ENCODE assay signal across 13 cellular contexts in the genomic region with DNA sequence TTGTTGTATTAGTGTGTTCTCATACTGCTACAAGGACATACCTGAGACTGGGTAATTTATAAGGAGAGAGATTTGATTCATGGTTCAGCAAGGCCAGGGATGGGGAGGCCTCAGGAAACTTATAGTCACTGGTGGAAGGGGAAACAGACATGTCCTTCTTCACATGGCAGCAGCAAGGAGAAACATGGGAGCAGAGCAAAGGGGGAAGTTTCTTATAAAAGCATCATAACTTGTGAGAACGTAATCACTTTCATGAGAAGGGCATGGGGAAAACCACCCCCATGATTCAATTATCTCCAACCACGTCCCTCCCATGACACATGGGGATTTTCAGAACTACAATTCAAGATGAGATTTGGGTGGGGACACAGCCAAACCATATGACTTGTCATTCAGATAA.
DNase-seq lines count a peak whose midpoint lies in the region; ATAC-seq, FAIRE-seq and TF ChIP-seq lines count a peak whose summit lies in the region.
"Had no signal": no experiment of that assay in that cellular context is flagged by ENCODE, and none has a peak within 500 bp of the region (broad histone marks: within the 10 kb centered on the region; RNA-seq: fewer than 3 reads in every experiment).

No MANE protein-coding gene starts in this region.

- peak; percentile 62 to 63 for ATAC-seq in activated T-cell treated with anti-CD3 and anti-CD28 coated beads, Interleukin-2, amount 50 U/mL, for 4 hours
- no peak for ATAC-seq in stimulated activated naive CD8-positive, alpha-beta T cell treated with anti-CD3 and anti-CD28 coated beads, Interleukin-15, amount 100 ng/mL, for 72 hours
- ATAC-seq in memory B cell (ENCODE audit: low read depth), result no peak

- no peak overlapping the region for H3K4me3 Mint-ChIP-seq in activated T-cell treated with anti-CD3 and anti-CD28 coated beads, Interleukin-2, amount 50 U/mL, for 4 hours
- H3K4me3 Mint-ChIP-seq in stimulated activated naive CD8-positive, alpha-beta T cell treated with anti-CD3 and anti-CD28 coated beads, Interleukin-15, Interleukin-2, amounts not matched to agents 100 ng/mL and 50 ng/mL, for 24 hours, result no peak overlapping the region
- no peak overlapping the region for H3K4me3 Mint-ChIP-seq in stimulated activated naive CD8-positive, alpha-beta T cell treated with anti-CD3 and anti-CD28 coated beads, Interleukin-15, amount 100 ng/mL, for 72 hours
- no peak overlapping the region for H3K4me3 Mint-ChIP-seq in memory B cell
- H3K4me3 Mint-ChIP-seq: CD4-positive, alpha-beta memory T cell had no signal

- no peak for TF ChIP-seq POLR2A in H54 (IDR thresholded peaks at IDR 0.05; ENCODE audit: low read depth, low read length)

- H3K4me1 Mint-ChIP-seq in activated T-cell treated with anti-CD3 and anti-CD28 coated beads, Interleukin-2, amount 50 U/mL, for 4 hours (ENCODE audit: low read depth), result peaks cover 4% of the 10 kb centered on the region
- H3K4me1 Mint-ChIP-seq in stimulated activated naive CD8-positive, alpha-beta T cell treated with anti-CD3 and anti-CD28 coated beads, Interleukin-15, Interleukin-2, amounts not matched to agents 100 ng/mL and 50 ng/mL, for 24 hours (ENCODE audit: low read depth), result peaks cover 7% of the 10 kb centered on the region
- H3K4me1 Mint-ChIP-seq in stimulated activated naive CD8-positive, alpha-beta T cell treated with anti-CD3 and anti-CD28 coated beads, Interleukin-15, amount 100 ng/mL, for 72 hours, result no peaks in the 10 kb centered on the region
- H3K4me1 Mint-ChIP-seq in memory B cell, result peaks cover 17% of the 10 kb centered on the region
- H3K4me1 Mint-ChIP-seq: CD4-positive, alpha-beta memory T cell had no signal

- no peaks in the 10 kb centered on the region for H3K27me3 Mint-ChIP-seq in activated T-cell treated with anti-CD3 and anti-CD28 coated beads, Interleukin-2, amount 50 U/mL, for 4 hours (ENCODE audit: low read depth)
- no peaks in the 10 kb centered on the region for H3K27me3 Mint-ChIP-seq in stimulated activated naive CD8-positive, alpha-beta T cell treated with anti-CD3 and anti-CD28 coated beads, Interleukin-15, Interleukin-2, amounts not matched to agents 100 ng/mL and 50 ng/mL, for 24 hours
- H3K27me3 Mint-ChIP-seq in stimulated activated naive CD8-positive, alpha-beta T cell treated with anti-CD3 and anti-CD28 coated beads, Interleukin-15, amount 100 ng/mL, for 72 hours, result no peaks in the 10 kb centered on the region
- H3K27me3 Mint-ChIP-seq in memory B cell, result no peaks in the 10 kb centered on the region
- H3K27me3 Mint-ChIP-seq: CD4-positive, alpha-beta memory T cell had no signal

- DNase-seq in activated T-cell treated with anti-CD3 and anti-CD28 coated beads, Interleukin-2, amount 50 U/mL, for 4 hours, result no peak
- DNase-seq in activated T-cell treated with anti-CD3 and anti-CD28 coated beads for 4 hours (no peak), memory B cell (ENCODE audit: low spot score in 2 of 2) (no peak), H54 (ENCODE audit: insufficient read length, low spot score) (no peak), NCI-H2227 treated with DMSO at 0.1 percent for 48 hours (lab: John Stamatoyannopoulos, UW) (no peak)
- no peak for DNase-seq in stimulated activated naive CD8-positive, alpha-beta T cell treated with anti-CD3 and anti-CD28 coated beads, Interleukin-15, amount 100 ng/mL, for 72 hours
- DNase-seq: BE2C; CD4-positive, alpha-beta memory T cell; DMS79; GOT3 had no signal

- no peak for FAIRE-seq in H54 (lab: Jason Lieb, UNC)
- FAIRE-seq: A204.1, GM19239 had no signal

- peak overlapping the region; percentile 77 for H3K27ac Mint-ChIP-seq in stimulated activated naive CD8-positive, alpha-beta T cell treated with anti-CD3 and anti-CD28 coated beads, Interleukin-15, Interleukin-2, amounts not matched to agents 100 ng/mL and 50 ng/mL, for 24 hours
- H3K27ac Mint-ChIP-seq in stimulated activated naive CD8-positive, alpha-beta T cell treated with anti-CD3 and anti-CD28 coated beads, Interleukin-15, amount 100 ng/mL, for 72 hours, result no peak overlapping the region
- H3K27ac Mint-ChIP-seq in memory B cell, result peak overlapping the region; percentile 1
- H3K27ac Mint-ChIP-seq: CD4-positive, alpha-beta memory T cell had no signal

- H3K36me3 Mint-ChIP-seq in activated T-cell treated with anti-CD3 and anti-CD28 coated beads, Interleukin-2, amount 50 U/mL, for 4 hours (ENCODE audit: insufficient read depth), result peaks cover 2% of the 10 kb centered on the region
- H3K36me3 Mint-ChIP-seq in stimulated activated naive CD8-positive, alpha-beta T cell treated with anti-CD3 and anti-CD28 coated beads, Interleukin-15, Interleukin-2, amounts not matched to agents 100 ng/mL and 50 ng/mL, for 24 hours (ENCODE audit: low read depth), result peaks cover 8% of the 10 kb centered on the region
- peaks cover 3% of the 10 kb centered on the region for H3K36me3 Mint-ChIP-seq in memory B cell

- H3K9me3 Mint-ChIP-seq in activated T-cell treated with anti-CD3 and anti-CD28 coated beads, Interleukin-2, amount 50 U/mL, for 4 hours, result peaks cover 12% of the 10 kb centered on the region
- H3K9me3 Mint-ChIP-seq in stimulated activated naive CD8-positive, alpha-beta T cell treated with anti-CD3 and anti-CD28 coated beads, Interleukin-15, Interleukin-2, amounts not matched to agents 100 ng/mL and 50 ng/mL, for 24 hours, result peaks cover 18% of the 10 kb centered on the region
- H3K9me3 Mint-ChIP-seq in stimulated activated naive CD8-positive, alpha-beta T cell treated with anti-CD3 and anti-CD28 coated beads, Interleukin-15, amount 100 ng/mL, for 72 hours, result peaks cover 22 to 23% of the 10 kb centered on the region in 2 donors
- peaks cover 2% of the 10 kb centered on the region for H3K9me3 Mint-ChIP-seq in memory B cell

Comparison
In these comparisons a context has a peak if more than half of its experiments do, and no peak if none do; other contexts are left out.
1. H3K27ac Mint-ChIP-seq: peak in stimulated activated naive CD8-positive, alpha-beta T cell treated with anti-CD3 and anti-CD28 coated beads, Interleukin-15, Interleukin-2, amounts not matched to agents 100 ng/mL and 50 ng/mL, for 24 hours (single experiment) and memory B cell (single experiment); none in stimulated activated naive CD8-positive, alpha-beta T cell treated with anti-CD3 and anti-CD28 coated beads, Interleukin-15, amount 100 ng/mL, for 72 hours (0 of 2).
2. ATAC-seq: peak in activated T-cell treated with anti-CD3 and anti-CD28 coated beads, Interleukin-2, amount 50 U/mL, for 4 hours (2 of 2); none in stimulated activated naive CD8-positive, alpha-beta T cell treated with anti-CD3 and anti-CD28 coated beads, Interleukin-15, amount 100 ng/mL, for 72 hours (single experiment) and memory B cell (single experiment).